8 cellular contexts compared by ENCODE assay signal in the genomic region with DNA sequence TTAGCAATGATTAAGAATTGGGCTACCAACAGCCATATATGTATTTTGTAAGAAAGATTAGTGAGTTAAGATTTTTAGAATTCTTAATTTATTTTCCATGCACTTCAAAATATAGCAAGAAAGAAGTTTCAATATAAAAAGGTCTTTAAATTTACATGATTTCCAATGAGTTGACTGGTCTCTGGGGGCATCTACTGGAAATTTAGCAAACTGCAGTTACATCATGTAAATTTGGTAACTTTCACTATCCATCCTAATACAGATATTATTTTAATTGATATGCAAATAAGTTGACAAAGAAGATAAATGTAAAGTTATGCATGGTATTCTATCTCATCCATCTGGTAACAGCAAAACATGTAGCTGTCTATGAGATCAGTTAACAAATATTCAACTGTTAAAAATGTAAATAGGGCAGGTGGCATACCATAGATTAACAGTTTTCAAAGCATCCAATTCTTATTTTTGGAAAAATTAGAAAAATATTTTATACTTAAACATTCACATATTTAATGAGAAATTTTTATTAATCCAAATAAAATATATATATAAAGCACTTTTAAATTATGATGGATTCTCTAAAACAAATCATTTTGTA. TPM values are rescaled to one million over a fixed set of nuclear protein-coding genes. Genes with fewer than 3 reads are reported as not detected.
A peak's percentile ranks its signal among the peaks of the same experiment; 100 is the strongest.
DNase-seq lines count a peak whose midpoint lies in the region; ATAC-seq and TF ChIP-seq lines count a peak whose summit lies in the region.

No MANE protein-coding gene starts in this region.

- no peak overlapping the region for H2BK120ac ChIP-seq in neuronal stem cell (ENCODE audit: low read depth, low read length)

- H3K4me1 ChIP-seq in PC-3 (ENCODE audit: insufficient read depth, low read length) (no peaks in the 10 kb centered on the region), neuronal stem cell (ENCODE audit: control insufficient read depth in 2 of 2, insufficient read depth in 1 of 2, low read depth in 1 of 2, low read length in 2 of 2) (no peaks in the 10 kb centered on the region)

- H3K9me3 Mint-ChIP-seq in effector memory CD8-positive, alpha-beta T cell: no peaks in the 10 kb centered on the region

- H3K9me3 ChIP-seq in PC-3 (ENCODE audit: low read length): no peaks in the 10 kb centered on the region
- no peaks in the 10 kb centered on the region for H3K9me3 ChIP-seq in neuronal stem cell (replicated peaks in 1 of 2; ENCODE audit: control insufficient read depth in 2 of 2, insufficient read depth in 1 of 2, low read depth in 1 of 2, low read length in 2 of 2)

- H3K18ac ChIP-seq in neuronal stem cell (ENCODE audit: low read length): no peak overlapping the region

- H4K20me1 ChIP-seq in PC-3 (ENCODE audit: low read length): no peaks in the 10 kb centered on the region

- CTCF ChIA-PET in PC-3 (lab: Charles Lee): no interaction called here

- H3K27me3 Mint-ChIP-seq in effector memory CD8-positive, alpha-beta T cell: peaks cover 10 to 11% of the 10 kb centered on the region in 2 donors

- ATAC-seq in PC-3: no peak
- peak; percentile 24 for ATAC-seq in effector memory CD8-positive, alpha-beta T cell (replicated peaks)
- no peak for ATAC-seq in GM21381 (IDR thresholded peaks at IDR 0.05; ENCODE audit: unreplicated experiment)

- H3K9ac ChIP-seq in PC-3 (ENCODE audit: low read length) (no peak overlapping the region), neuronal stem cell (ENCODE audit: low read depth, low read length, poor library complexity) (no peak overlapping the region)

- no peak overlapping the region for H3K27ac Mint-ChIP-seq in effector memory CD8-positive, alpha-beta T cell

- H3K4me1 Mint-ChIP-seq in effector memory CD8-positive, alpha-beta T cell (ENCODE audit: low read depth in 2 of 2): no peaks in the 10 kb centered on the region

- TF ChIP-seq CTCF in HFF-Myc (IDR thresholded peaks at IDR 0.05; ENCODE audit: low read depth, low read length, missing control alignments) (peak; percentile 54), PC-3 (conservative IDR thresholded peaks at IDR 0.05; ENCODE audit: low read depth, low read length) (peak; percentile 91)

- no peak overlapping the region for H3K4me3 ChIP-seq in HFF-Myc (replicated peaks; ENCODE audit: low read depth, low read length)
- H3K4me3 ChIP-seq in PC-3 (ENCODE audit: low read length): no peak overlapping the region
- H3K4me3 ChIP-seq in neuronal stem cell (ENCODE audit: low read length in 2 of 2): no peak overlapping the region

- H3K4me3 Mint-ChIP-seq in effector memory CD8-positive, alpha-beta T cell: no peak overlapping the region

- H2AK5ac ChIP-seq in neuronal stem cell (ENCODE audit: low read depth, low read length): no peak overlapping the region

- no peak overlapping the region for H4K91ac ChIP-seq in neuronal stem cell (ENCODE audit: low read depth, low read length, poor library complexity)

- H3K4ac ChIP-seq in neuronal stem cell (ENCODE audit: low read length): no peak overlapping the region

- DNase-seq in NCI-H2227 (lab: John Stamatoyannopoulos, UW; ENCODE audit: unreplicated experiment): peak; percentile 4
- no peak for DNase-seq in NCI-H2227 treated with DMSO at 0.1 percent for 48 hours (lab: John Stamatoyannopoulos, UW)
- DNase-seq in HFF-Myc (ENCODE audit: extremely low read depth, low read depth): no peak
- DNase-seq in PC-3: peak; percentile 67
- DNase-seq in effector memory CD8-positive, alpha-beta T cell: peak in 1 of 3 experiments; percentile 24
- peak; percentile 20 for DNase-seq in neuronal stem cell (ENCODE audit: low spot score)
- no peak for DNase-seq in activated T-cell treated with anti-CD3 and anti-CD28 coated beads, Interleukin-2, amount 50 U/mL, for 1 hour

- POLR2A ChIA-PET in PC-3 (lab: Charles Lee; ENCODE audit: unreplicated experiment): no interaction called here

- intact Hi-C loops in PC-3 (cut with micrococcal nuclease): loop anchor here (1.0 to 10.0 kb wide), 5 partner anchors 176 to 962 kb away; a partner anchor contains a TSS

- no peak overlapping the region for H3K23ac ChIP-seq in neuronal stem cell (ENCODE audit: low read depth, low read length, poor library complexity)

- H3K36me3 ChIP-seq in PC-3 (ENCODE audit: low read depth, low read length) (no peaks in the 10 kb centered on the region), neuronal stem cell (replicated peaks in 1 of 2; ENCODE audit: control insufficient read depth in 2 of 2, insufficient read depth in 2 of 2, low read length in 2 of 2) (no peaks in the 10 kb centered on the region)

- H2BK15ac ChIP-seq in neuronal stem cell (ENCODE audit: low read length): no peak overlapping the region

- no peaks in the 10 kb centered on the region for H3K79me2 ChIP-seq in PC-3 (ENCODE audit: low read length)

- H3K36me3 Mint-ChIP-seq in effector memory CD8-positive, alpha-beta T cell (ENCODE audit: insufficient read depth): no peaks in the 10 kb centered on the region

- H3K27ac ChIP-seq in PC-3 (ENCODE audit: low read length): no peak overlapping the region
- no peak overlapping the region for H3K27ac ChIP-seq in neuronal stem cell (replicated peaks; ENCODE audit: low read length)

- H2AFZ ChIP-seq in PC-3 (ENCODE audit: low read length) (no peak overlapping the region), neuronal stem cell (ENCODE audit: low read length) (no peak overlapping the region)

- H3K79me1 ChIP-seq in neuronal stem cell (ENCODE audit: low read depth, low read length): no peaks in the 10 kb centered on the region

- no peak overlapping the region for H2BK5ac ChIP-seq in neuronal stem cell (ENCODE audit: low read length)

- no peak overlapping the region for H3K14ac ChIP-seq in neuronal stem cell (ENCODE audit: low read length)

- no TSS peak for BruUV-seq in PC-3 (replicated peaks; lab: Mats Ljungman, UMichigan)

- no peak overlapping the region for H4K8ac ChIP-seq in neuronal stem cell (ENCODE audit: low read depth, low read length)

- H3K9me2 ChIP-seq in PC-3 (replicated peaks; ENCODE audit: low read length): no peaks in the 10 kb centered on the region

- H3K27me3 ChIP-seq in PC-3 (ENCODE audit: low read length) (peaks cover 60% of the 10 kb centered on the region), neuronal stem cell (ENCODE audit: control insufficient read depth in 3 of 3, insufficient read depth in 3 of 3, low read depth in 1 of 3, low read length in 3 of 3) (peaks cover 0 to 5% (median 0%) of the 10 kb centered on the region in 3 experiments)

- no peaks in the 10 kb centered on the region for H3F3A ChIP-seq in PC-3 (ENCODE audit: low read length, unreplicated experiment)

- H2BK12ac ChIP-seq in neuronal stem cell (ENCODE audit: low read length): no peak overlapping the region

- H3K4me2 ChIP-seq in PC-3 (ENCODE audit: low read length) (no peak overlapping the region), neuronal stem cell (ENCODE audit: insufficient read depth, low read length, poor library complexity, severe bottlenecking) (no peak overlapping the region)

RNA-seq across cellular contexts. Expression of a gene that starts 29.1 kb away (rescaled TPM):
- total RNA-seq in PC-3 (2014; rRNA removed): not detected in 2 replicates
- 1.0 TPM for polyA plus RNA-seq in neuronal stem cell (2013, experiment 1 of 2)
- 0.93 TPM for polyA plus RNA-seq in neuronal stem cell (2013, experiment 2 of 2)

Comparison
In these comparisons a context has a peak if more than half of its experiments do, and no peak if none do; other contexts are left out.
1. DNase-seq: peak in NCI-H2227 (single experiment), PC-3 (single experiment) and neuronal stem cell (single experiment); none in NCI-H2227 treated with DMSO at 0.1 percent for 48 hours (single experiment), HFF-Myc (single experiment) and activated T-cell treated with anti-CD3 and anti-CD28 coated beads, Interleukin-2, amount 50 U/mL, for 1 hour (single experiment).